ENCODE assay signal across 24 cellular contexts in genomic region chr18:7230646-7231349, GRCh38. TPM values are rescaled to one million over a fixed set of nuclear protein-coding genes. Genes with fewer than 3 reads are reported as not detected.
"Had no signal": no experiment of that assay in that cellular context is flagged by ENCODE, and none has a peak within 500 bp of the region (broad histone marks: within the 10 kb centered on the region; RNA-seq: fewer than 3 reads in every experiment).

TSS of gene LRRC30 (plus strand) at chr18:7231089. CDS start at chr18:7231139, 50 bp downstream.

- ATAC-seq: activated naive CD4-positive, alpha-beta T cell treated with anti-CD3 and anti-CD28 coated beads, Interleukin-2, amount 50 U/mL, for 72 hours; gastroesophageal sphincter; heart left ventricle; upper lobe of right lung had no signal

- H3K27ac ChIP-seq: ascending aorta, brain microvascular endothelial cell, dorsolateral prefrontal cortex, esophagus squamous epithelium, gastroesophageal sphincter, neutrophil, ovary, prostate gland, right atrium auricular region, skin epidermis, thyroid gland, upper lobe of right lung had no signal

- H3K27ac Mint-ChIP-seq: activated naive CD4-positive, alpha-beta T cell treated with anti-CD3 and anti-CD28 coated beads, Interleukin-2, amount 50 U/mL, for 72 hours; memory B cell; stimulated activated naive CD8-positive, alpha-beta T cell treated with anti-CD3 and anti-CD28 coated beads, Interleukin-15, Interleukin-2, amounts not matched to agents 100 ng/mL and 50 ng/mL, for 24 hours had no signal

- H3K9me3 Mint-ChIP-seq: central memory CD8-positive, alpha-beta T cell; memory B cell; stimulated activated naive CD8-positive, alpha-beta T cell treated with anti-CD3 and anti-CD28 coated beads, Interleukin-15, Interleukin-2, amounts not matched to agents 100 ng/mL and 50 ng/mL, for 24 hours had no signal

- DNase-seq: activated T-cell treated with anti-CD3 and anti-CD28 coated beads, Interleukin-2, amount 50 U/mL, for 1 hour; brain microvascular endothelial cell; dorsolateral prefrontal cortex; esophagus squamous epithelium; heart left ventricle; ovary; stimulated activated CD4-positive, alpha-beta T cell treated with anti-CD3 and anti-CD28 coated beads, Interleukin-1b, Interleukin-23, amount 100 ng/mL, for 48 hours; substantia nigra; T-helper 1 cell; thyroid gland; upper lobe of right lung had no signal

- H3K36me3 ChIP-seq: ascending aorta, brain microvascular endothelial cell, esophagus squamous epithelium, gastroesophageal sphincter, heart left ventricle, neutrophil, ovary, prostate gland, right atrium auricular region, thyroid gland, upper lobe of right lung had no signal

- H3K9me3 ChIP-seq: ascending aorta, esophagus squamous epithelium, gastroesophageal sphincter, heart left ventricle, neutrophil, ovary, prostate gland, right atrium auricular region, thyroid gland, upper lobe of right lung had no signal

- H3K27me3 Mint-ChIP-seq: central memory CD8-positive, alpha-beta T cell; memory B cell; stimulated activated naive CD8-positive, alpha-beta T cell treated with anti-CD3 and anti-CD28 coated beads, Interleukin-15, Interleukin-2, amounts not matched to agents 100 ng/mL and 50 ng/mL, for 24 hours had no signal

- H3K4me1 ChIP-seq: ascending aorta, esophagus squamous epithelium, gastroesophageal sphincter, prostate gland had no signal

- H3K4me3 ChIP-seq: ascending aorta, dorsolateral prefrontal cortex, esophagus squamous epithelium, gastroesophageal sphincter, heart left ventricle, ovary, prostate gland, right atrium auricular region, skin epidermis, thyroid gland, upper lobe of right lung had no signal

- H3K4me1 Mint-ChIP-seq: central memory CD8-positive, alpha-beta T cell; memory B cell had no signal

- H3K4me3 Mint-ChIP-seq: central memory CD8-positive, alpha-beta T cell; memory B cell; stimulated activated naive CD8-positive, alpha-beta T cell treated with anti-CD3 and anti-CD28 coated beads, Interleukin-15, Interleukin-2, amounts not matched to agents 100 ng/mL and 50 ng/mL, for 24 hours had no signal

- H3K27me3 ChIP-seq: ascending aorta, brain microvascular endothelial cell, esophagus squamous epithelium, heart left ventricle, ovary, right atrium auricular region, thyroid gland, upper lobe of right lung had no signal

- H3K36me3 Mint-ChIP-seq: activated naive CD4-positive, alpha-beta T cell treated with anti-CD3 and anti-CD28 coated beads, Interleukin-2, amount 50 U/mL, for 72 hours; memory B cell had no signal

RNA-seq across cellular contexts. Expression of gene LRRC30, which starts in this region (rescaled TPM):
- total RNA-seq: activated naive CD4-positive, alpha-beta T cell treated with anti-CD3 and anti-CD28 coated beads, Interleukin-2, amount 50 U/mL, for 72 hours; ascending aorta; dorsolateral prefrontal cortex; esophagus squamous epithelium; gastroesophageal sphincter; heart left ventricle; liver; mononuclear cell; ovary; prostate gland; right atrium auricular region; thyroid gland; upper lobe of right lung had no signal
- polyA plus RNA-seq: adipose tissue, heart left ventricle, liver, ovary had no signal
